Comparison of ENCODE assay signal across 18 cellular contexts in the genomic region with DNA sequence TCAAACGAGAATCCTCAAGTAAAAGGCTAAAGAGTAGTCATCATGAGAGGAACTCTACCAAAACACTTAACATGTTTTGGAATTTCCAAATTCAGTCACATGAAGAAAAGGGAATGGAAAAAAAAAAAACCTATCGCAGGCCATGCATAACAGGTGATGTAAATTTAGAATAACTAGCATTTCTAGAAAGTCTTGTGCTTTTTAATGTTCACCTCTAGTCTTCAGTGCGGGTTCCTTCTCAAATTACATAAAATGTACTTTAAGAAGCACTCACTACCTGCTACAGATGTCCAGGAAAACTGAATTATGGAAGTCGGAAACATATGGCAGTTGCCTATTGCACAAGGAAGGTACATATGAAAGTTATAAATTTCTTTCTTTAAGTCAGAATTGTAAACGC. TPM values are rescaled to one million over a fixed set of nuclear protein-coding genes. Genes with fewer than 3 reads are reported as not detected.
DNase-seq lines count a peak whose midpoint lies in the region; ATAC-seq and TF ChIP-seq lines count a peak whose summit lies in the region.
"Had no signal": no experiment of that assay in that cellular context is flagged by ENCODE, and none has a peak within 500 bp of the region (broad histone marks: within the 10 kb centered on the region; RNA-seq: fewer than 3 reads in every experiment).

No MANE protein-coding gene starts in this region.

- H2BK15ac ChIP-seq in mesenchymal stem cell (ENCODE audit: low read depth, poor library complexity, severe bottlenecking) = no peak overlapping the region

- no peak for ATAC-seq in HG02623 (IDR thresholded peaks at IDR 0.05; ENCODE audit: unreplicated experiment)
- ATAC-seq: HepG2 had no signal

- DNase-seq in SHP77 treated with DMSO at 0.1 percent for 48 hours (lab: John Stamatoyannopoulos, UW) (peak; percentile 60), SHP77 (lab: John Stamatoyannopoulos, UW) (no peak), astrocyte of the spinal cord (ENCODE audit: low read depth, low spot score) (peak; percentile 34), left kidney (ENCODE audit: low read depth, low spot score) (peak; percentile 13), cortex of kidney (lab: John Stamatoyannopoulos, UW) (no peak), mesenchymal stem cell (no peak)
- DNase-seq: CD4-positive, alpha-beta memory T cell; DMS153; DMS79; GDM1; GM23248; HCEC 1CT; HFFc6 had no signal

- H3K4me1 ChIP-seq in mesenchymal stem cell (ENCODE audit: control insufficient read depth, insufficient read depth, low read depth, low read length) = peaks cover 23% of the 10 kb centered on the region
- H3K4me1 ChIP-seq: BLaER1 had no signal

- no peak overlapping the region for H2BK5ac ChIP-seq in mesenchymal stem cell (ENCODE audit: low read depth, low read length, poor library complexity, severe bottlenecking)

- H3K4me3 ChIP-seq in astrocyte of the spinal cord (ENCODE audit: low read depth, low read length) (no peak overlapping the region), mesenchymal stem cell (ENCODE audit: insufficient read depth in 1 of 2, low read depth in 1 of 2, low read length in 2 of 2) (no peak overlapping the region)
- H3K4me3 ChIP-seq: BLaER1, GM23248 had no signal

- no peak overlapping the region for H3K4me2 ChIP-seq in mesenchymal stem cell (ENCODE audit: low read length, poor library complexity, severe bottlenecking)
- H3K4me2 ChIP-seq: BLaER1 had no signal

- H2AFZ ChIP-seq in mesenchymal stem cell (ENCODE audit: low read depth, low read length) = no peak overlapping the region
- H2AFZ ChIP-seq: GM23248 had no signal

- H2BK120ac ChIP-seq in mesenchymal stem cell (ENCODE audit: low read depth, low read length) = no peak overlapping the region

- H3K79me1 ChIP-seq in mesenchymal stem cell (replicated peaks; ENCODE audit: low read length, poor library complexity, severe bottlenecking) = no peaks in the 10 kb centered on the region

- H3K27ac ChIP-seq in mesenchymal stem cell (ENCODE audit: low read length, poor library complexity, severe bottlenecking) = no peak overlapping the region
- H3K27ac ChIP-seq: 22Rv1, BLaER1, GM23248 had no signal

- H3K9ac ChIP-seq in mesenchymal stem cell (ENCODE audit: low read length) = no peak overlapping the region
- H3K9ac ChIP-seq: BLaER1, GM23248 had no signal

- no peak overlapping the region for H3K4ac ChIP-seq in mesenchymal stem cell (ENCODE audit: low read depth in 1 of 2, low read length in 2 of 2)

- 20% methylated on average over 1 of the region's 5 CpGs for WGBS in mesenchymal stem cell

- no peak for TF ChIP-seq CTCF in astrocyte of the spinal cord (IDR thresholded peaks at IDR 0.05; ENCODE audit: low read depth, low read length)

- H3K23ac ChIP-seq in mesenchymal stem cell (ENCODE audit: low read length in 2 of 2) = no peak overlapping the region

- in situ Hi-C loops in astrocyte of the spinal cord (cut with HindIII; ENCODE audit: low sequenced_read_pairs) = no loop called here

- no peak overlapping the region for H4K91ac ChIP-seq in mesenchymal stem cell (ENCODE audit: low read length)

- no peak overlapping the region for H3K14ac ChIP-seq in mesenchymal stem cell (ENCODE audit: low read length in 2 of 2)

- peaks cover 7 to 77% of the 10 kb centered on the region in 2 experiments for H3K27me3 ChIP-seq in mesenchymal stem cell (ENCODE audit: control insufficient read depth in 1 of 2, insufficient read depth in 1 of 2, low read length in 2 of 2)

- H3K9me3 ChIP-seq in mesenchymal stem cell (ENCODE audit: control insufficient read depth, low read length) = no peaks in the 10 kb centered on the region

- no peak overlapping the region for H4K8ac ChIP-seq in mesenchymal stem cell (ENCODE audit: low read length)

- no peaks in the 10 kb centered on the region for H3K36me3 ChIP-seq in mesenchymal stem cell (ENCODE audit: control insufficient read depth in 1 of 2, insufficient read depth in 2 of 2, low read depth in 1 of 2, low read length in 2 of 2)
- H3K36me3 ChIP-seq: BLaER1 had no signal

- H3K18ac ChIP-seq in mesenchymal stem cell (ENCODE audit: low read depth in 1 of 2, low read length in 2 of 2) = no peak overlapping the region

- H2AK5ac ChIP-seq in mesenchymal stem cell (ENCODE audit: low read length, severe bottlenecking) = no peak overlapping the region

- H2BK12ac ChIP-seq in mesenchymal stem cell (ENCODE audit: low read length in 2 of 2) = no peak overlapping the region

RNA-seq across cellular contexts. Expression of gene TBX18, which starts 6.1 kb away (rescaled TPM):
- 5.7 TPM for polyA plus RNA-seq in mesenchymal stem cell (2013, experiment 1 of 2)
- polyA plus RNA-seq in mesenchymal stem cell (2013, experiment 2 of 2) = 5.4 TPM
- polyA plus RNA-seq: CD14-positive monocyte; CD4-positive, alpha-beta memory T cell; HepG2 had no signal

Comparison
In these comparisons a context has a peak if more than half of its experiments do, and no peak if none do; other contexts are left out.
1. DNase-seq: peak in SHP77 treated with DMSO at 0.1 percent for 48 hours (single experiment), astrocyte of the spinal cord (single experiment) and left kidney (single experiment); none in SHP77 (0 of 2), cortex of kidney (single experiment) and mesenchymal stem cell (single experiment).